In the genomic region with DNA sequence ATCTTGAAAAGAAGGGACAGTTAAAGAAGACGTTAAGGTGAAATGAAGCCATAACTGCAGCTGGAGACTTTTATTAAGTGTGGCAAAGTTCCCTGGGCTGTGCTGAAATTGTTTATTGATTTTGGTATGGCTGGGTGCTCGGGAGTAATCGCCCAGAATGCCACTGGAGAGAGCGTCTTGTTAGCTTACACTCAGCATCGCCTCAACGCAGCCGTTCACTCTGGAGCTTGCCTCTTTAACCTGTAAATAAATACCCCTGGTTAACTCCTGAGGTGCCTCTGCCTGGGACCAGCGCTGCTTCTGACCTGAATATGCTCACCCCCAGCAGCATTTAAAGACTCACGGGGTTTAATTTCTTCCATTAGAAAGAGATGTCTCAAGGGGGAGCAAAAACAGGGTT, we compare ENCODE assay signal across 18 cellular contexts.
"Had no signal": no experiment of that assay in that cellular context is flagged by ENCODE, and none has a peak within 500 bp of the region (broad histone marks: within the 10 kb centered on the region; RNA-seq: fewer than 3 reads in every experiment).

No MANE protein-coding gene starts in this region.

- H3K9me3 ChIP-seq: left lung, transverse colon had no signal

- H3K27ac ChIP-seq: coronary artery, epithelial cell of prostate, left lung, transverse colon had no signal

- H3K4me3 ChIP-seq: coronary artery, left lung, transverse colon had no signal

- DNase-seq: activated CD4-positive, alpha-beta memory T cell treated with anti-CD3 and anti-CD28 coated beads for 36 hours; activated CD4-positive, alpha-beta T cell treated with anti-CD3 and anti-CD28 coated beads for 48 hours; activated CD4-positive, CD25-positive, alpha-beta regulatory T cell; activated effector memory CD4-positive, alpha-beta T cell treated with Interleukin-2 at 50 U/mL for 16 hours; activated naive CD4-positive, alpha-beta T cell treated with anti-CD3 and anti-CD28 coated beads, Interleukin-2, amount 10 ng/mL, durations not matched to agents 7 days and 5 days; activated T-cell treated with anti-CD3 and anti-CD28 coated beads, Interleukin-2, amount 50 U/mL, for 72 hours; amygdala; cerebellar nuclear complex; kidney; left lung; naive thymus-derived CD4-positive, alpha-beta T cell; posterior cingulate gyrus; stimulated activated CD4-positive, alpha-beta T cell treated with anti-CD3 and anti-CD28 coated beads, Interleukin-2, amount 100 ng/mL, for 48 hours; stimulated activated CD8-positive, alpha-beta memory T cell treated with anti-CD3 and anti-CD28 coated beads, Interleukin-4, amount 100 ng/mL, for 48 hours; stimulated activated naive B cell treated with anti-CD40 and anti-IgM and Interleukin-4, amounts not matched to agents 10 μg/mL and 1 μg/mL and 100 μg/mL, for 72 hours; transverse colon had no signal

- ATAC-seq: activated T-cell treated with anti-CD3 and anti-CD28 coated beads, Interleukin-2, amount 50 U/mL, for 72 hours; left lung; naive thymus-derived CD4-positive, alpha-beta T cell; stimulated activated naive B cell treated with anti-CD40 and anti-IgM and Interleukin-4, amounts not matched to agents 10 μg/mL and 1 μg/mL and 100 μg/mL, for 72 hours had no signal

- H3K36me3 ChIP-seq: left lung, transverse colon had no signal

- H3K27me3 ChIP-seq: left lung, transverse colon had no signal

- H3K4me1 ChIP-seq: left lung, transverse colon had no signal
